21 cellular contexts compared by ENCODE assay signal in the genomic region with DNA sequence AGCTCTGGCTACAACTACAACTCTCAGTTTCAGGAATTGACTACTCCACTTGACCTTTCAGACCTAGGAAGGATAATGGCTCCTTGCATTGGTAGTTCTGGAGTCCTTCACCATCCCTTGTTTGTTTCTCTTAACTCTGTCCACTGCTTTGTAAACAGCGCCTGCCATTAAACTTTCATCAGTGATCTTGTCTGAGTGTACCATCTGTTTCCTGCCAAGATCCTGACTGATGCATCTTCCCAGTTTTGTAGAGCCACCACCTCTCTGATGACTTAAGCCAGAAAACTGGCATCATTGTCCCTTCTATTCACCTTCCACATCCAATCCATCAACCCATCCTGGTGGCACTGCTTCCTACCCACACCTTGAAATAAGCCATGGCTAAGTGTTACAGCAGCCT.
"Had no signal": no experiment of that assay in that cellular context is flagged by ENCODE, and none has a peak within 500 bp of the region (broad histone marks: within the 10 kb centered on the region; RNA-seq: fewer than 3 reads in every experiment).

No MANE protein-coding gene starts in this region.

- H3K27me3 ChIP-seq: ovary, right atrium auricular region, right lobe of liver, tibial nerve, uterus had no signal

- H3K36me3 ChIP-seq: left ventricle myocardium inferior, ovary, right atrium auricular region, right lobe of liver, tibial nerve, uterus had no signal

- H3K4me1 ChIP-seq: left ventricle myocardium inferior, right atrium auricular region, right lobe of liver, tibial nerve, uterus had no signal

- H3K27ac ChIP-seq: left ventricle myocardium inferior, ovary, right atrium auricular region, right lobe of liver, tibial nerve, uterus had no signal

- DNase-seq: hypothalamus; immature natural killer cell; kidney; left ventricle myocardium inferior; naive B cell; natural killer cell; ovary; right lobe of liver; stimulated activated CD4-positive, alpha-beta T cell treated with anti-CD3 and anti-CD28 coated beads, Interleukin-1b, Interleukin-23, amount 100 ng/mL, for 48 hours; stimulated activated CD4-positive, alpha-beta T cell treated with anti-CD3 and anti-CD28 coated beads, Interleukin-2, amount 100 ng/mL, for 48 hours; stimulated activated CD4-positive, alpha-beta T cell treated with anti-CD3 and anti-CD28 coated beads, Interleukin-4, amount 100 ng/mL, for 4 hours; stimulated activated CD8-positive, alpha-beta memory T cell treated with anti-CD3 and anti-CD28 coated beads, Interleukin-4, amount 100 ng/mL, for 48 hours; stimulated activated naive CD4-positive, alpha-beta T cell treated with Interleukin-2 at 50 U/mL for 16 hours; stimulated activated naive CD8-positive, alpha-beta T cell treated with anti-CD3 and anti-CD28 coated beads, Interleukin-15, amount 100 ng/mL, for 72 hours; substantia nigra; uterus had no signal

- ATAC-seq: natural killer cell; right lobe of liver; stimulated activated memory B cell treated with anti-CD40 and anti-IgM and Interleukin-4, amounts not matched to agents 10 μg/mL and 1 μg/mL and 100 μg/mL, for 72 hours; stimulated activated naive CD8-positive, alpha-beta T cell treated with anti-CD3 and anti-CD28 coated beads, Interleukin-15, amount 100 ng/mL, for 72 hours had no signal

- H3K9me3 ChIP-seq: left ventricle myocardium inferior, ovary, right atrium auricular region, right lobe of liver, tibial nerve, uterus had no signal

- H3K4me2 ChIP-seq: smooth muscle cell had no signal

- H3K4me3 ChIP-seq: left ventricle myocardium inferior, lung, ovary, right atrium auricular region, right lobe of liver, smooth muscle cell, tibial nerve, uterus had no signal
